In the genomic region with DNA sequence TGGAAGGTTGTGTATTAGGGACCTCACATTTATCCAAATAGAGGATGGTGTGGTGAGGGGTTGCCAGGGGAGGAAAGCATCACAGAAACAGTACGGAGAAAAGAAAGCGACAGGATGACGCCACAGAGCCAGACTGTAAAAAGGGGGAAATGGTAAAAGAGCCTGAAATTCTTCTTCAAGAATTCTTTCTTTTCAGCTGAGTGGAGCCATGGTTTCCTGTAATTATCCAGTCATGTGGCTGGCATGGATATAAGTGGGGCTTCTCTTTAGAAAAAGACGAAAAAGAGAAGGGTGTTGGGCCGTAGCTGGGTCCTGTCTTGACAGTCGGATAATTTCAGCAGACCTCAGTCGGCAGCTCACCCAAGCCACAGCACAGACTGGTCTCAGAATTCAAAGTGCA, we compare ENCODE assay signal across 22 cellular contexts. TPM values are rescaled to one million over a fixed set of nuclear protein-coding genes. Genes with fewer than 3 reads are reported as not detected.
DNase-seq lines count a peak whose midpoint lies in the region; ATAC-seq, FAIRE-seq and TF ChIP-seq lines count a peak whose summit lies in the region.
"Had no signal": no experiment of that assay in that cellular context is flagged by ENCODE, and none has a peak within 500 bp of the region (broad histone marks: within the 10 kb centered on the region; RNA-seq: fewer than 3 reads in every experiment).

No MANE protein-coding gene starts in this region.

- H3K14ac ChIP-seq in H1 (ENCODE audit: insufficient read length) = no peak overlapping the region

- H3K23me2 ChIP-seq in H1 (ENCODE audit: low read depth, low read length) = no peaks in the 10 kb centered on the region

- H3K23ac ChIP-seq in H1 (ENCODE audit: insufficient read length) = no peak overlapping the region

- H3K36me3 ChIP-seq in H1 (ENCODE audit: control insufficient read depth in 2 of 4, insufficient read depth in 4 of 4, low read length in 3 of 4) = no peaks in the 10 kb centered on the region
- no peaks in the 10 kb centered on the region for H3K36me3 ChIP-seq in neural cell (ENCODE audit: insufficient read depth, low read length)
- no peaks in the 10 kb centered on the region for H3K36me3 ChIP-seq in pancreas
- H3K36me3 ChIP-seq: BE2C, uterus had no signal

- H3K79me2 ChIP-seq in H1 (ENCODE audit: control insufficient read depth in 1 of 2, insufficient read depth in 2 of 2, low read length in 2 of 2) (no peaks in the 10 kb centered on the region), neural cell (replicated peaks; ENCODE audit: insufficient read depth, low read length) (no peaks in the 10 kb centered on the region)

- peak overlapping the region; percentile 82 for H2AFZ ChIP-seq in H1 (ENCODE audit: low read length)
- no peak overlapping the region for H2AFZ ChIP-seq in neural cell (ENCODE audit: low read depth, low read length)

- 92% methylated on average over 7 of the region's 7 CpGs for WGBS in A549 (ENCODE audit: missing lambda C conversion rate)
- WGBS in H1 (ENCODE audit: extremely low coverage in 1 of 2, insufficient coverage in 1 of 2, insufficient read length in 1 of 2, insufficient replicate concordance in 2 of 2, low coverage in 1 of 2, low lambda C conversion rate in 2 of 2, missing lambda C conversion rate in 1 of 2), 2 experiments = 84% methylated on average over 7 of the region's 7 CpGs; no CpG with 5 or more reads in 1 of the 2 experiments
- 75% methylated on average over 7 of the region's 7 CpGs for WGBS in right cardiac atrium
- 82 to 87% methylated on average over 7 of the region's 7 CpGs for WGBS in pancreas, 2 donors

- no peak overlapping the region for H3K4me2 ChIP-seq in A549
- H3K4me2 ChIP-seq in H1 (ENCODE audit: insufficient read depth in 1 of 2, low read depth in 2 of 2, low read length in 2 of 2) = peak overlapping the region in 1 of 2 experiments; percentile 4; a peak in 1 of 4 replicates
- no peak overlapping the region for H3K4me2 ChIP-seq in neural cell (ENCODE audit: low read length)

- no peaks in the 10 kb centered on the region for H3K36me3 Mint-ChIP-seq in natural killer cell
- H3K36me3 Mint-ChIP-seq: activated CD4-positive, alpha-beta memory T cell treated with anti-CD3 and anti-CD28 coated beads for 36 hours; activated naive CD8-positive, alpha-beta T cell treated with anti-CD3 and anti-CD28 coated beads, Interleukin-2, amount 10 ng/mL, durations not matched to agents 7 days and 5 days had no signal

- H3K9me3 ChIP-seq in A549 (no peaks in the 10 kb centered on the region), H1 (ENCODE audit: insufficient read depth in 2 of 2, low read depth in 1 of 2, low read length in 1 of 2) (no peaks in the 10 kb centered on the region), neural cell (ENCODE audit: low read length) (no peaks in the 10 kb centered on the region), right cardiac atrium (ENCODE audit: control insufficient read depth, low read length) (no peaks in the 10 kb centered on the region), pancreas (no peaks in the 10 kb centered on the region)
- H3K9me3 ChIP-seq: BE2C, body of pancreas, uterus had no signal

- no peak overlapping the region for H3K27ac Mint-ChIP-seq in natural killer cell
- H3K27ac Mint-ChIP-seq: activated CD4-positive, alpha-beta memory T cell treated with anti-CD3 and anti-CD28 coated beads for 36 hours; activated naive CD8-positive, alpha-beta T cell treated with anti-CD3 and anti-CD28 coated beads, Interleukin-2, amount 10 ng/mL, durations not matched to agents 7 days and 5 days; naive thymus-derived CD8-positive, alpha-beta T cell had no signal

- H2AK5ac ChIP-seq in H1 (ENCODE audit: low read depth, low read length) = no peak overlapping the region

- TF ChIP-seq RAD21 in A549 (conservative IDR thresholded peaks at IDR 0.05 in 1 of 2, IDR thresholded peaks at IDR 0.05 in 1 of 2) (no peak), H1 (IDR thresholded peaks at IDR 0.05 in 1 of 2, conservative IDR thresholded peaks at IDR 0.05 in 1 of 2; ENCODE audit: low read depth in 2 of 2, low read length in 2 of 2) (no peak), neural cell (conservative IDR thresholded peaks at IDR 0.05) (no peak)

- no peak overlapping the region for H2BK12ac ChIP-seq in H1 (ENCODE audit: low read depth, low read length)

- TF ChIP-seq POLR2A in A549 (IDR thresholded peaks at IDR 0.05; ENCODE audit: low read length) = no peak
- TF ChIP-seq POLR2A in H1 (IDR thresholded peaks at IDR 0.05; ENCODE audit: control extremely low read depth in 1 of 2, low read depth in 2 of 2, low read length in 2 of 2) = no peak

- H2BK120ac ChIP-seq in H1 (replicated peaks; ENCODE audit: low read depth, low read length) = no peak overlapping the region

- no peak for TF ChIP-seq CTCF in A549 (IDR thresholded peaks at IDR 0.05)
- TF ChIP-seq CTCF in H1 (IDR thresholded peaks at IDR 0.05; ENCODE audit: control extremely low read depth in 1 of 3, insufficient read depth in 1 of 3, low read depth in 1 of 3, low read length in 3 of 3) = no peak
- no peak for TF ChIP-seq CTCF in neural cell (IDR thresholded peaks at IDR 0.05; ENCODE audit: poor library complexity, severe bottlenecking)
- no peak for TF ChIP-seq CTCF in natural killer cell (IDR thresholded peaks at IDR 0.05)
- TF ChIP-seq CTCF in pancreas (IDR thresholded peaks at IDR 0.05) = no peak

- no peak overlapping the region for H3K9ac ChIP-seq in H1 (replicated peaks in 1 of 4; ENCODE audit: extremely low read depth in 1 of 4, low read depth in 3 of 4, low read length in 3 of 4)
- no peak overlapping the region for H3K9ac ChIP-seq in neural cell (ENCODE audit: low read length)

- CTCF ChIA-PET in A549 (lab: Yijun Ruan, JAX) (interaction anchor here (1.0 to 3.0 kb wide), 2 partner anchors 17 to 25 kb away, joined by 3 to 12 read pairs; partner anchors contain the start of gene PSMD6), H1 (lab: Charles Lee; ENCODE audit: partially characterized antibody) (interaction anchor here (1.6 kb wide), 1 partner anchor 58 kb away, joined by 3 read pairs; no protein-coding TSS in a partner anchor)

- H2BK15ac ChIP-seq in H1 (ENCODE audit: low read length) = no peak overlapping the region

- peaks cover 20 to 33% of the 10 kb centered on the region in 2 donors for H3K27me3 Mint-ChIP-seq in natural killer cell (ENCODE audit: low read depth in 2 of 2)

- H3K27me3 ChIP-seq in H1 (replicated peaks in 1 of 4; ENCODE audit: control insufficient read depth in 3 of 4, extremely low read depth in 1 of 4, insufficient read depth in 3 of 4, low read length in 3 of 4) = no peaks in the 10 kb centered on the region
- no peaks in the 10 kb centered on the region for H3K27me3 ChIP-seq in neural cell (ENCODE audit: insufficient read depth, low read depth, low read length)
- no peaks in the 10 kb centered on the region for H3K27me3 ChIP-seq in right cardiac atrium (ENCODE audit: control insufficient read depth, insufficient read depth)
- H3K27me3 ChIP-seq in pancreas = no peaks in the 10 kb centered on the region
- H3K27me3 ChIP-seq: BE2C, body of pancreas, uterus had no signal

- no peak for TF ChIP-seq EP300 in A549 (IDR thresholded peaks at IDR 0.05)
- no peak for TF ChIP-seq EP300 in H1 (IDR thresholded peaks at IDR 0.05; ENCODE audit: borderline replicate concordance in 1 of 2, low read depth in 2 of 2, low read length in 2 of 2)
- TF ChIP-seq EP300 in neural cell (conservative IDR thresholded peaks at IDR 0.05; ENCODE audit: poor library complexity, severe bottlenecking) = no peak

- H3K4me1 ChIP-seq in A549 = peaks cover 33% of the 10 kb centered on the region
- H3K4me1 ChIP-seq in H1 (replicated peaks in 1 of 4; ENCODE audit: control insufficient read depth in 3 of 4, insufficient read depth in 4 of 4, low read length in 3 of 4) = peaks cover 3 to 22% (median 17%) of the 10 kb centered on the region in 4 experiments; a peak in 6 of 7 replicates
- no peaks in the 10 kb centered on the region for H3K4me1 ChIP-seq in right cardiac atrium (ENCODE audit: control insufficient read depth, insufficient read depth, low read length)
- H3K4me1 ChIP-seq in pancreas = no peaks in the 10 kb centered on the region
- H3K4me1 ChIP-seq: BE2C, body of pancreas, uterus had no signal

- H3K9me3 Mint-ChIP-seq in natural killer cell = no peaks in the 10 kb centered on the region
- H3K9me3 Mint-ChIP-seq: activated CD4-positive, alpha-beta memory T cell treated with anti-CD3 and anti-CD28 coated beads for 36 hours had no signal

- H3K79me1 ChIP-seq in H1 (ENCODE audit: low read depth, low read length) = no peaks in the 10 kb centered on the region

- no peak overlapping the region for H4K91ac ChIP-seq in H1 (replicated peaks; ENCODE audit: insufficient read length, low read length)

- no peak overlapping the region for H3K18ac ChIP-seq in H1 (ENCODE audit: extremely low read depth, low read length)

- POLR2A ChIA-PET in A549 (lab: Yijun Ruan, JAX) = no interaction called here
- POLR2A ChIA-PET in H1 (lab: Charles Lee; ENCODE audit: partially characterized antibody) = no interaction called here

- no peak overlapping the region for H3K4ac ChIP-seq in H1 (replicated peaks; ENCODE audit: insufficient read length, low read depth, low read length)

- H2BK5ac ChIP-seq in H1 (ENCODE audit: low read depth, low read length) = no peak overlapping the region

- no peaks in the 10 kb centered on the region for H3F3A ChIP-seq in neural cell (ENCODE audit: insufficient read depth, low read length, poor library complexity, severe bottlenecking)

- peaks cover 0 to 4% of the 10 kb centered on the region in 2 donors for H3K4me1 Mint-ChIP-seq in natural killer cell

- H3K4me3 Mint-ChIP-seq in natural killer cell = no peak overlapping the region
- H3K4me3 Mint-ChIP-seq: activated CD4-positive, alpha-beta memory T cell treated with anti-CD3 and anti-CD28 coated beads for 36 hours; activated naive CD8-positive, alpha-beta T cell treated with anti-CD3 and anti-CD28 coated beads, Interleukin-2, amount 10 ng/mL, durations not matched to agents 7 days and 5 days; naive thymus-derived CD8-positive, alpha-beta T cell had no signal

- H4K5ac ChIP-seq in H1 (ENCODE audit: insufficient read length, low read depth, low read length) = no peak overlapping the region

- no peak overlapping the region for H4K8ac ChIP-seq in H1 (ENCODE audit: extremely low read depth, insufficient read depth, low read length)

- H3K27ac ChIP-seq in A549 (peak overlapping the region; percentile 53 to 78), H1 (ENCODE audit: low read depth, low read length) (no peak overlapping the region), neural cell (ENCODE audit: low read length) (peak overlapping the region; percentile 31), right cardiac atrium (ENCODE audit: low read length) (no peak overlapping the region), pancreas (no peak overlapping the region)
- H3K27ac ChIP-seq: body of pancreas, epithelial cell of prostate, RWPE1, uterus had no signal

- H3K4me3 ChIP-seq in A549 (no peak overlapping the region), H1 (ENCODE audit: extremely low read depth in 1 of 4, insufficient read depth in 2 of 4, low read depth in 3 of 4, low read length in 4 of 4) (no peak overlapping the region), neural cell (ENCODE audit: low read length) (no peak overlapping the region), right cardiac atrium (ENCODE audit: low read length) (no peak overlapping the region), pancreas (no peak overlapping the region)
- H3K4me3 ChIP-seq: body of pancreas, uterus had no signal

- no peak overlapping the region for H3K56ac ChIP-seq in H1 (replicated peaks; ENCODE audit: insufficient read length, low read depth, low read length)

- no peak for FAIRE-seq in A549 (lab: Jason Lieb, UNC)
- no peak for FAIRE-seq in H1 (lab: Jason Lieb, UNC)
- no peak for FAIRE-seq in pancreas (lab: Jason Lieb, UNC)
- FAIRE-seq: A204.1, GM12891 had no signal

- no peaks in the 10 kb centered on the region for H4K20me1 ChIP-seq in H1 (replicated peaks in 1 of 2; ENCODE audit: control insufficient read depth in 1 of 2, insufficient read depth in 2 of 2, low read length in 2 of 2)
- H4K20me1 ChIP-seq in neural cell (ENCODE audit: insufficient read depth) = no peaks in the 10 kb centered on the region

- DNase-seq in A549 (ENCODE audit: low read depth in 1 of 2, low spot score in 1 of 2) = no peak
- peak; percentile 48 for DNase-seq in NOMO-1 treated with DMSO at 0.1 percent for 48 hours (lab: John Stamatoyannopoulos, UW; ENCODE audit: unreplicated experiment)
- no peak for DNase-seq in H1 (ENCODE audit: low read depth in 1 of 2, low spot score in 2 of 2)
- no peak for DNase-seq in right cardiac atrium
- DNase-seq in natural killer cell = no peak
- no peak for DNase-seq in activated naive CD4-positive, alpha-beta T cell (lab: John Stamatoyannopoulos, UW)
- DNase-seq in pancreas = no peak
- DNase-seq: activated CD4-positive, alpha-beta memory T cell treated with anti-CD3 and anti-CD28 coated beads for 36 hours; activated CD4-positive, CD25-positive, alpha-beta regulatory T cell; activated naive CD8-positive, alpha-beta T cell treated with anti-CD3 and anti-CD28 coated beads, Interleukin-2, amount 10 ng/mL, durations not matched to agents 7 days and 5 days; BE2C; body of pancreas; naive thymus-derived CD8-positive, alpha-beta T cell; NCI-H1092; NCI-H526 treated with DMSO at 0.1 percent for 48 hours; T1000; uterus had no signal

- intact Hi-C loops in right cardiac atrium (cut with DNase I) (loop anchor here in 1 of 4 donors (10.0 kb wide), 1 partner anchor 117 kb away; no protein-coding TSS in a partner anchor), natural killer cell (cut with micrococcal nuclease) (no loop called here), pancreas (cut with DNase I) (no loop called here)

- no peak overlapping the region for H2BK20ac ChIP-seq in H1 (ENCODE audit: low read length)

- no peak for ATAC-seq in A549
- ATAC-seq in right cardiac atrium = no peak
- no peak for ATAC-seq in natural killer cell
- ATAC-seq in pancreas = no peak
- ATAC-seq: body of pancreas; naive thymus-derived CD8-positive, alpha-beta T cell had no signal

- H3K9me2 ChIP-seq in neural cell (ENCODE audit: insufficient read depth, low read length) = no peaks in the 10 kb centered on the region

RNA-seq across cellular contexts. Expression of gene PSMD6, which starts 24.5 kb away (rescaled TPM):
- 53.8 and 76.8 TPM in 2 replicates for polyA plus RNA-seq in A549 (2011; rRNA removed)
- polyA plus RNA-seq in A549 (2012; cell fraction: cytosol; rRNA removed) = 70.4 and 74.2 TPM in 2 replicates
- 43.2 and 51.1 TPM in 2 replicates for polyA plus RNA-seq in A549 (2012; cell fraction: nucleus; rRNA removed)
- 117 to 121 TPM (median 120 TPM) in 3 replicates for polyA plus RNA-seq in A549 (2017; fragmentation: RNase III; extraction: RNeasy Plus Mini Kit Qiagen cat#74134 plus additional on column Dnase treatment)
- polyA minus RNA-seq in A549 (2011; rRNA and poly(A)+ RNA removed) = 20.3 and 20.7 TPM in 2 replicates
- 99.6 and 104 TPM in 2 replicates for total RNA-seq in H1 (2021; fragmentation: NEBNext Ultra II Directional; extraction: Animal tissue kit (Norgen Biotek cat#: 25700))
- 31.9 and 43.7 TPM in 2 replicates for polyA plus RNA-seq in H1 (2011; rRNA removed)
- 64.1 TPM for polyA plus RNA-seq in H1 (2011; cell fraction: cytosol; rRNA removed)
- polyA plus RNA-seq in H1 (2011; cell fraction: nucleus; rRNA removed) = 39.6 TPM
- polyA plus RNA-seq in H1 (2012, experiment 1 of 2) = 91.1 to 107 TPM (median 94.8 TPM) in 4 replicates
- 14.2 TPM for polyA plus RNA-seq in H1 (2012, experiment 2 of 2)
- 105 TPM for polyA plus RNA-seq in H1 (2013, experiment 1 of 2)
- polyA plus RNA-seq in H1 (2013, experiment 2 of 2) = 106 TPM
- 30.3 and 32.6 TPM in 2 replicates for polyA minus RNA-seq in H1 (2011; rRNA and poly(A)+ RNA removed)
- polyA minus RNA-seq in H1 (2011; cell fraction: cytosol; rRNA and poly(A)+ RNA removed) = 36.3 TPM
- 61.2 TPM for polyA minus RNA-seq in H1 (2011; cell fraction: nucleus; rRNA and poly(A)+ RNA removed)
- polyA plus RNA-seq in neural cell = 139 and 150 TPM in 2 replicates
- 102 and 105 TPM in 2 replicates for polyA minus RNA-seq in neural cell
- total RNA-seq in right cardiac atrium = 10 to 100 TPM; 62.8 to 75.1 (median 71.5) TPM
- polyA plus RNA-seq in right cardiac atrium = 86.4 TPM
- 100 to 1,000 TPM in 2 of 3 donors, 10 to 100 TPM in 1; 84.4 to 105 (median 102) TPM for total RNA-seq in natural killer cell
- 100 to 1,000 TPM in 4 of 6 donors, 10 to 100 TPM in 2; 73.7 to 220 (median 134) TPM for total RNA-seq in pancreas
- polyA plus RNA-seq in pancreas = 100 to 1,000 TPM; 103 to 106 TPM

Comparison
In these comparisons a context has a peak if more than half of its experiments do, and no peak if none do; other contexts are left out.
1. H3K27ac ChIP-seq: peak in A549 (2 of 2) and neural cell (single experiment); none in H1 (single experiment), right cardiac atrium (single experiment) and pancreas (0 of 4).